Comparison of ENCODE assay signal across 25 cellular contexts in genomic region chr1:47672622-47673021, GRCh38.
"Had no signal": no experiment of that assay in that cellular context is flagged by ENCODE, and none has a peak within 500 bp of the region (broad histone marks: within the 10 kb centered on the region; RNA-seq: fewer than 3 reads in every experiment).

No MANE protein-coding gene starts in this region.

- H3K4me1 ChIP-seq: colonic mucosa, esophagus squamous epithelium, gastrocnemius medialis, heart right ventricle, left lung, lower lobe of right lung had no signal

- ATAC-seq: effector memory CD8-positive, alpha-beta T cell; esophagus mucosa; gastrocnemius medialis; heart right ventricle; left cardiac atrium; left lung; left ventricle myocardium superior; lower lobe of right lung; mucosa of descending colon; naive thymus-derived CD8-positive, alpha-beta T cell had no signal

- H3K4me3 ChIP-seq: colonic mucosa, esophagus squamous epithelium, gastrocnemius medialis, heart right ventricle, left lung, lower lobe of right lung, mucosa of descending colon had no signal

- H3K36me3 ChIP-seq: colonic mucosa, esophagus squamous epithelium, gastrocnemius medialis, heart right ventricle, left lung, lower lobe of right lung had no signal

- DNase-seq: colonic mucosa; cortex of kidney; effector CD8-positive, alpha-beta T cell; effector memory CD8-positive, alpha-beta T cell; endodermal cell; erythroblast; esophagus squamous epithelium; foreskin fibroblast; foreskin melanocyte; gastrocnemius medialis; glutamatergic neuron; head of caudate nucleus; heart right ventricle; hippocampal formation; islet precursor cell; left cardiac atrium; left lung; left ventricle myocardium superior; lower lobe of right lung; mesenchymal stem cell; mucosa of descending colon; naive B cell; naive thymus-derived CD8-positive, alpha-beta T cell had no signal

- H3K27me3 ChIP-seq: colonic mucosa, esophagus squamous epithelium, gastrocnemius medialis, left lung had no signal

- H3K9me3 ChIP-seq: colonic mucosa, esophagus squamous epithelium, gastrocnemius medialis, lower lobe of right lung, mucosa of descending colon had no signal

- H3K27ac ChIP-seq: colonic mucosa, epithelial cell of prostate, esophagus squamous epithelium, gastrocnemius medialis, heart right ventricle, left lung, lower lobe of right lung had no signal
